Comparison of ENCODE assay signal across 20 cellular contexts in genomic region chr5:104355350-104355749, GRCh38.
A peak's percentile ranks its signal among the peaks of the same experiment; 100 is the strongest.
DNase-seq lines count a peak whose midpoint lies in the region; ATAC-seq, FAIRE-seq and TF ChIP-seq lines count a peak whose summit lies in the region.
"Had no signal": no experiment of that assay in that cellular context is flagged by ENCODE, and none has a peak within 500 bp of the region (broad histone marks: within the 10 kb centered on the region; RNA-seq: fewer than 3 reads in every experiment).

No MANE protein-coding gene starts in this region.

- H3K4me2 ChIP-seq in HepG2 (ENCODE audit: low read depth, low read length), result peak overlapping the region; percentile 14; the same call in 1 of the 2 replicates
- H3K4me2 ChIP-seq: KMS-11 had no signal

- H3K27ac Mint-ChIP-seq in nephron progenitor cell (peak overlapping the region; percentile 30), type B pancreatic cell (peak overlapping the region; percentile 74)
- H3K27ac Mint-ChIP-seq: CD4-positive, alpha-beta T cell; HFFc6 had no signal

- H3K27me3 ChIP-seq in HepG2 (ENCODE audit: control insufficient read depth in 1 of 2, insufficient read depth in 2 of 2, low read length in 2 of 2), result no peaks in the 10 kb centered on the region
- H3K27me3 ChIP-seq in right lobe of liver, result no peaks in the 10 kb centered on the region
- no peaks in the 10 kb centered on the region for H3K27me3 ChIP-seq in ectodermal cell (ENCODE audit: control insufficient read depth, insufficient read depth, low read length, poor library complexity, severe bottlenecking)

- H3K36me3 Mint-ChIP-seq in nephron progenitor cell (ENCODE audit: low read depth), result no peaks in the 10 kb centered on the region
- no peaks in the 10 kb centered on the region for H3K36me3 Mint-ChIP-seq in type B pancreatic cell

- H3K9ac ChIP-seq in HepG2 (ENCODE audit: insufficient read depth, low read depth, low read length), result no peak overlapping the region
- H3K9ac ChIP-seq: KMS-11 had no signal

- TF ChIP-seq EP300 in HepG2 (IDR thresholded peaks at IDR 0.05; ENCODE audit: low read depth in 2 of 2, low read length in 2 of 2), result no peak
- no peak for TF ChIP-seq EP300 in HepG2 (CRISPR knock-in tag; IDR thresholded peaks at IDR 0.05; ENCODE audit: borderline replicate concordance)

- H3K27ac ChIP-seq in HepG2 (ENCODE audit: extremely low read length, insufficient read depth, low read length) (peak overlapping the region; percentile 30), right lobe of liver (no peak overlapping the region), ectodermal cell (ENCODE audit: insufficient read depth, low read depth, low read length, poor library complexity, severe bottlenecking) (peak overlapping the region; percentile 16)
- H3K27ac ChIP-seq: KMS-11 had no signal

- H3K9me3 Mint-ChIP-seq in nephron progenitor cell (peaks cover 10% of the 10 kb centered on the region), type B pancreatic cell (peaks cover under 1% of the 10 kb centered on the region)

- FAIRE-seq in HepG2 (lab: Jason Lieb, UNC), result peak; percentile 4

- CTCF ChIA-PET in HepG2 (lab: Yijun Ruan, JAX; ENCODE audit: low intra/inter-chr PET ratio, low total read pairs), result no interaction called here

- H3K4me3 ChIP-seq in HepG2 (replicated peaks in 1 of 3; ENCODE audit: insufficient read depth in 1 of 3, low read depth in 2 of 3, low read length in 3 of 3) (0 out of 6 replicates have a peak overlapping the region, but pooled peaks of 1 of the 3 experiments have one; percentile 26), right lobe of liver (no peak overlapping the region), ectodermal cell (ENCODE audit: insufficient read depth, low read depth, low read length) (no peak overlapping the region)

- peak; percentile 78 for DNase-seq in HepG2 (ENCODE audit: low spot score)
- DNase-seq in right lobe of liver, result no peak
- DNase-seq in nephron progenitor cell, result no peak
- no peak for DNase-seq in type B pancreatic cell (ENCODE audit: extremely low spot score, unreplicated experiment)
- no peak for DNase-seq in stimulated activated CD4-positive, alpha-beta T cell treated with anti-CD3 and anti-CD28 coated beads, Interleukin-4, amount 100 ng/mL, for 1 hour
- DNase-seq in amniotic stem cell (lab: John Stamatoyannopoulos, UW), result no peak
- DNase-seq: CD4-positive, alpha-beta T cell; DMS153; HFFc6; NCI-H1417 treated with DMSO at 0.1 percent for 48 hours; NCI-H1930; NCI-H2171; NCI-H446; NCI-H69; NK-92 treated with Interleukin-12 subunit alpha and Interleukin-12 subunit beta, amount 100 ng/mL, for 24 hours; RPMI8226; SHP77 treated with DMSO at 0.1 percent for 48 hours had no signal

- no peak overlapping the region for H3K4me3 Mint-ChIP-seq in nephron progenitor cell
- no peak overlapping the region for H3K4me3 Mint-ChIP-seq in type B pancreatic cell
- H3K4me3 Mint-ChIP-seq: CD4-positive, alpha-beta T cell; HFFc6 had no signal

- H3K4me1 ChIP-seq in HepG2 (ENCODE audit: insufficient read depth, low read length), result peaks cover 15% of the 10 kb centered on the region
- no peaks in the 10 kb centered on the region for H3K4me1 ChIP-seq in right lobe of liver
- H3K4me1 ChIP-seq in ectodermal cell (ENCODE audit: control insufficient read depth, insufficient read depth, low read length), result peaks cover 5% of the 10 kb centered on the region

- H3K36me3 ChIP-seq in HepG2 (replicated peaks in 1 of 2; ENCODE audit: control insufficient read depth in 1 of 2, insufficient read depth in 2 of 2, low read length in 2 of 2) (no peaks in the 10 kb centered on the region), right lobe of liver (no peaks in the 10 kb centered on the region), ectodermal cell (ENCODE audit: control insufficient read depth, insufficient read depth, low read length) (no peaks in the 10 kb centered on the region)

- no peaks in the 10 kb centered on the region for H3K9me3 ChIP-seq in HepG2 (ENCODE audit: low read length)
- H3K9me3 ChIP-seq in right lobe of liver, result no peaks in the 10 kb centered on the region
- no peaks in the 10 kb centered on the region for H3K9me3 ChIP-seq in ectodermal cell (ENCODE audit: control insufficient read depth, low read length)

- peak; percentile 76 for ATAC-seq in HepG2
- no peak for ATAC-seq in right lobe of liver
- no peak for ATAC-seq in HG02870 (IDR thresholded peaks at IDR 0.05; ENCODE audit: unreplicated experiment)

- no peak for TF ChIP-seq RAD21 in HepG2 (CRISPR knock-in tag; IDR thresholded peaks at IDR 0.05)

- TF ChIP-seq POLR2A in HepG2 (IDR thresholded peaks at IDR 0.05; ENCODE audit: insufficient read depth in 1 of 2, low read depth in 2 of 2, low read length in 2 of 2) (no peak), right lobe of liver (IDR thresholded peaks at IDR 0.05) (no peak)

- H3K4me1 Mint-ChIP-seq in nephron progenitor cell (peaks cover 20% of the 10 kb centered on the region), type B pancreatic cell (ENCODE audit: unreplicated experiment) (peaks cover 12% of the 10 kb centered on the region)

- no peaks in the 10 kb centered on the region for H4K20me1 ChIP-seq in HepG2 (ENCODE audit: insufficient read depth, low read length)

- POLR2A ChIA-PET in HepG2 (lab: Yijun Ruan, JAX), result no interaction called here

- intact Hi-C loops in HepG2 (cut with micrococcal nuclease; ENCODE audit: unreplicated experiment), result no loop called here
- intact Hi-C loops in right lobe of liver (cut with DNase I), result no loop called here

- TF ChIP-seq CTCF in HepG2 (CRISPR knock-in tag; IDR thresholded peaks at IDR 0.05), result no peak
- TF ChIP-seq CTCF in right lobe of liver (IDR thresholded peaks at IDR 0.05), result no peak
- no peak for TF ChIP-seq CTCF in nephron progenitor cell (IDR thresholded peaks at IDR 0.05)
- no peak for TF ChIP-seq CTCF in type B pancreatic cell (conservative IDR thresholded peaks at IDR 0.05)

- in situ Hi-C loops in HepG2 (cut with HindIII; ENCODE audit: extremely low pct_ligation_motif_present, low pct_unique_long_range_greater_than_20kb), result no loop called here

- H3K79me2 ChIP-seq in HepG2 (ENCODE audit: insufficient read depth, low read length), result no peaks in the 10 kb centered on the region

- WGBS in HepG2 (ENCODE audit: low lambda C conversion rate), result 6% methylated on average over 4 of the region's 4 CpGs
- WGBS in right lobe of liver (ENCODE audit: insufficient coverage, low coverage, low lambda C conversion rate, missing lambda C conversion rate), result 36% methylated on average over 4 of the region's 4 CpGs
- WGBS in ectodermal cell, 2 experiments, result 72 to 83% methylated on average over 3 to 4 of the region's 4 CpGs

- H2AFZ ChIP-seq in HepG2 (ENCODE audit: low read length), result no peak overlapping the region

- BruUV-seq in HepG2 (replicated peaks; lab: Mats Ljungman, UMichigan), result no TSS peak

- H3K27me3 Mint-ChIP-seq in nephron progenitor cell (ENCODE audit: low read depth, poor library complexity) (no peaks in the 10 kb centered on the region), type B pancreatic cell (no peaks in the 10 kb centered on the region)
- H3K27me3 Mint-ChIP-seq: CD4-positive, alpha-beta T cell had no signal

TF ChIP-seq in HepG2, 621 proteins besides CTCF, POLR2A, EP300 and RAD21 (continues in another document):
- TF ChIP-seq CREM (IDR thresholded peaks at IDR 0.05) (peak; percentile 54; the same call in 1 of the 2 replicates), CREM (CRISPR knock-in tag; IDR thresholded peaks at IDR 0.05) (no peak), ZNF644 (CRISPR knock-in tag; IDR thresholded peaks at IDR 0.05; ENCODE audit: low read depth) (0 out of 2 replicates have a peak, but pooled peaks have one; percentile 38), ARID5B (CRISPR knock-in tag; IDR thresholded peaks at IDR 0.05) (peak; percentile 42; the same call in 1 of the 2 replicates), ISX (CRISPR knock-in tag; conservative IDR thresholded peaks at IDR 0.05) (no peak), ZFP36L1 (CRISPR knock-in tag; IDR thresholded peaks at IDR 0.05) (no peak), SOX6 (IDR thresholded peaks at IDR 0.05) (no peak), SOX6 (CRISPR knock-in tag; IDR thresholded peaks at IDR 0.05) (peak; percentile 72), TCF7 (IDR thresholded peaks at IDR 0.05; ENCODE audit: low read depth) (peak; percentile 70; the same call in 1 of the 2 replicates), ISL2 (CRISPR knock-in tag; IDR thresholded peaks at IDR 0.05) (peak; percentile 67), HNF4A (CRISPR knock-in tag; IDR thresholded peaks at IDR 0.05) (peak; percentile 28; the same call in 1 of the 2 replicates), HMG20A (CRISPR knock-in tag; IDR thresholded peaks at IDR 0.05; ENCODE audit: borderline replicate concordance) (peak; percentile 39; the same call in 1 of the 2 replicates), CREB1 (IDR thresholded peaks at IDR 0.05) (peak; percentile 19; the same call in 1 of the 2 replicates), CREB1 (CRISPR knock-in tag; IDR thresholded peaks at IDR 0.05) (peak; percentile 50; the same call in 1 of the 2 replicates)

Comparison
In these comparisons a context has a peak if more than half of its experiments do, and no peak if none do; other contexts are left out.
1. H3K27ac ChIP-seq: peak in HepG2 (single experiment) and ectodermal cell (single experiment); none in right lobe of liver (0 of 3).